8 cellular contexts compared by ENCODE assay signal in the genomic region with DNA sequence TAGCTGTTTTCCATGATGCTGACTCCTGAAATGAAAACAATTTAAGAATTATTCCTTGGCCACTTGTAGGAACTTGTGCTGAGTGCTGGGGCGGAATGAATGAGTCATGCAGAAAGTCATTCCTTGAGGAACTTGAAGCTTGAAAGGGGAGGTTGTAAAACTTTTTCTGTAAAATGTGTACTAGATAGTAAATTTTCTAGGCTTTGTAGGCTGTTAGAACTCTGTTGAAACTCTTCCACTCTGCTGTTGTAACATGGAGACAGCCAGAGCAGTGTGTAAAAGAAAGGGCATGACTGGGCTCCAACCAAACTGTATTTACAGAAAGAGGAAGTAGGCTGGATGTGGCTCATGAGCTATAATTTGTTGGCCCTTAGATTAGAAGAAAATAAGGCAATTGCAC.
DNase-seq lines count a peak whose midpoint lies in the region; ATAC-seq lines count a peak whose summit lies in the region.

No MANE protein-coding gene starts in this region.

- peak overlapping the region; percentile 61 for H3K4me3 ChIP-seq in adipocyte (ENCODE audit: low read length)

- peaks cover 5 to 15% of the 10 kb centered on the region in 2 donors for H3K4me1 Mint-ChIP-seq in stimulated activated naive B cell treated with anti-CD40 and anti-IgM and Interleukin-4, amounts not matched to agents 10 μg/mL and 1 μg/mL and 100 μg/mL, for 72 hours

- no peaks in the 10 kb centered on the region for H3K27me3 ChIP-seq in adipocyte (replicated peaks; ENCODE audit: control insufficient read depth, insufficient read depth, low read length)

- peaks cover 4 to 5% of the 10 kb centered on the region in 2 donors for H3K9me3 Mint-ChIP-seq in stimulated activated naive B cell treated with anti-CD40 and anti-IgM and Interleukin-4, amounts not matched to agents 10 μg/mL and 1 μg/mL and 100 μg/mL, for 72 hours

- ATAC-seq in HG03378 (IDR thresholded peaks at IDR 0.05; ENCODE audit: unreplicated experiment) (peak; percentile 69), HG02571 (IDR thresholded peaks at IDR 0.05; ENCODE audit: unreplicated experiment) (no peak)
- ATAC-seq in stimulated activated naive B cell treated with anti-CD40 and anti-IgM and Interleukin-4, amounts not matched to agents 10 μg/mL and 1 μg/mL and 100 μg/mL, for 72 hours (replicated peaks): peak; percentile 78 to 82

- peaks cover 4% of the 10 kb centered on the region for H3K36me3 ChIP-seq in adipocyte (ENCODE audit: control insufficient read depth, insufficient read depth, low read length, severe bottlenecking)

- H3K36me3 Mint-ChIP-seq in stimulated activated naive B cell treated with anti-CD40 and anti-IgM and Interleukin-4, amounts not matched to agents 10 μg/mL and 1 μg/mL and 100 μg/mL, for 72 hours: peaks cover 0 to 2% of the 10 kb centered on the region in 2 donors

- DNase-seq in ELR (ENCODE audit: low read depth) (peak; percentile 84), adipocyte (ENCODE audit: low read depth) (peak; percentile 93), hepatic stellate cell (ENCODE audit: low spot score) (peak; percentile 17), HuH-7 (ENCODE audit: low spot score) (no peak), NCI-H2107 treated with DMSO at 0.1 percent for 48 hours (lab: John Stamatoyannopoulos, UW; ENCODE audit: unreplicated experiment) (no peak)
- DNase-seq in stimulated activated naive B cell treated with anti-CD40 and anti-IgM and Interleukin-4, amounts not matched to agents 10 μg/mL and 1 μg/mL and 100 μg/mL, for 72 hours: no peak

- H3K4me3 Mint-ChIP-seq in stimulated activated naive B cell treated with anti-CD40 and anti-IgM and Interleukin-4, amounts not matched to agents 10 μg/mL and 1 μg/mL and 100 μg/mL, for 72 hours: no peak overlapping the region

- no peak overlapping the region for H3K27ac Mint-ChIP-seq in stimulated activated naive B cell treated with anti-CD40 and anti-IgM and Interleukin-4, amounts not matched to agents 10 μg/mL and 1 μg/mL and 100 μg/mL, for 72 hours

- H3K27me3 Mint-ChIP-seq in stimulated activated naive B cell treated with anti-CD40 and anti-IgM and Interleukin-4, amounts not matched to agents 10 μg/mL and 1 μg/mL and 100 μg/mL, for 72 hours: peaks cover 9 to 17% of the 10 kb centered on the region in 2 donors

- H3K4me1 ChIP-seq in adipocyte (ENCODE audit: control insufficient read depth, insufficient read depth, low read length): peaks cover 27% of the 10 kb centered on the region

- H3K9me3 ChIP-seq in adipocyte (ENCODE audit: control insufficient read depth, low read length): peaks cover 5% of the 10 kb centered on the region

- H3K9ac ChIP-seq in adipocyte (ENCODE audit: low read length): peak overlapping the region; percentile 55

Comparison
In these comparisons a context has a peak if more than half of its experiments do, and no peak if none do; other contexts are left out.
1. DNase-seq: peak in ELR (single experiment), adipocyte (single experiment) and hepatic stellate cell (single experiment); none in stimulated activated naive B cell treated with anti-CD40 and anti-IgM and Interleukin-4, amounts not matched to agents 10 μg/mL and 1 μg/mL and 100 μg/mL, for 72 hours (single experiment), HuH-7 (single experiment) and NCI-H2107 treated with DMSO at 0.1 percent for 48 hours (single experiment).